Comparison of ENCODE assay signal across 2 cellular contexts in the genomic region with DNA sequence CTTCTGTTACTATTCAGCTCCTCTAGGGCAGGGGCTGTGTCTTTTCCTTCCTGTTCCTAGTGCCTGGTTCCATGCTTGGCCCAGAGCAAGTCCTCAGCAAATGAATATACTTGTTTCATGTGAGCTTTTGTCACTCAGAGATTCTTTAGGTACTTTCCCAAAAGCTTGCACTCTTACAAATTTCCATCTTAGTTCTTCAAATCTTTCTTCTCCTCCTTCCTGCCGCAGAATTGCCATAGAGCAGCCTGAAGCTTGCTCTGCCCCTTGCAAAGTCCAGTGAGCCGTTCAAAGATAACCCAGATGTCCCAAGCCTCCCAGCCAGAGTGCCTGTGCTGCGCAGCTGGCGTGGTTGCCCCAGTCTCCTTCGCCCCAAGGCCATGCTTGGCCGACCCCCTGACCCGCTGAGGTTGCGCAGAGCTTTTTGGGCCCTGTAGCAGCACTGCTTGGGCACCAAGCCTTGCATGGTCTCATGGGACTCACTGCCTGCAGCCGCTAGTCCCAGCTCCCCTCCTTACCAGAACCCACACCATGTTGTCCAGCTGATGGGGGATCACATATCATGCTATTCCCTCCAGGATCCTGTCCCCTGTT.
TF ChIP-seq lines count a peak whose summit lies in the region.

No MANE protein-coding gene starts in this region.

TF ChIP-seq in SK-N-SH, 30 proteins besides CTCF, POLR2A, EP300 and RAD21 (continued from another document):
- TF ChIP-seq TAF1 (IDR thresholded peaks at IDR 0.05; ENCODE audit: borderline replicate concordance, low read depth, low read length) = no peak
- TF ChIP-seq POLR2AphosphoS5 (IDR thresholded peaks at IDR 0.05; ENCODE audit: low read depth, low read length) = no peak
- no peak for TF ChIP-seq YY1 (IDR thresholded peaks at IDR 0.05; ENCODE audit: low read depth)
- TF ChIP-seq EZH2phosphoT487 (IDR thresholded peaks at IDR 0.05; ENCODE audit: borderline replicate concordance, low read depth) = no peak
- TF ChIP-seq, protein P1, sequence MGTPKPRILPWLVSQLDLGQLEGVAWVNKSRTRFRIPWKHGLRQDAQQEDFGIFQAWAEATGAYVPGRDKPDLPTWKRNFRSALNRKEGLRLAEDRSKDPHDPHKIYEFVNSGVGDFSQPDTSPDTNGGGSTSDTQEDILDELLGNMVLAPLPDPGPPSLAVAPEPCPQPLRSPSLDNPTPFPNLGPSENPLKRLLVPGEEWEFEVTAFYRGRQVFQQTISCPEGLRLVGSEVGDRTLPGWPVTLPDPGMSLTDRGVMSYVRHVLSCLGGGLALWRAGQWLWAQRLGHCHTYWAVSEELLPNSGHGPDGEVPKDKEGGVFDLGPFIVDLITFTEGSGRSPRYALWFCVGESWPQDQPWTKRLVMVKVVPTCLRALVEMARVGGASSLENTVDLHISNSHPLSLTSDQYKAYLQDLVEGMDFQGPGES (IDR thresholded peaks at IDR 0.05; ENCODE audit: low read depth, low read length) = no peak
- TF ChIP-seq, protein P2, sequence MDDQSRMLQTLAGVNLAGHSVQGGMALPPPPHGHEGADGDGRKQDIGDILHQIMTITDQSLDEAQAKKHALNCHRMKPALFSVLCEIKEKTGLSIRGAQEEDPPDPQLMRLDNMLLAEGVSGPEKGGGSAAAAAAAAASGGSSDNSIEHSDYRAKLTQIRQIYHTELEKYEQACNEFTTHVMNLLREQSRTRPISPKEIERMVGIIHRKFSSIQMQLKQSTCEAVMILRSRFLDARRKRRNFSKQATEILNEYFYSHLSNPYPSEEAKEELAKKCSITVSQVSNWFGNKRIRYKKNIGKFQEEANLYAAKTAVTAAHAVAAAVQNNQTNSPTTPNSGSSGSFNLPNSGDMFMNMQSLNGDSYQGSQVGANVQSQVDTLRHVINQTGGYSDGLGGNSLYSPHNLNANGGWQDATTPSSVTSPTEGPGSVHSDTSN (IDR thresholded peaks at IDR 0.05) = no peak
- no peak for TF ChIP-seq CHD2 (IDR thresholded peaks at IDR 0.05; ENCODE audit: low read length, partially characterized antibody)
- no peak for TF ChIP-seq RFX5 (IDR thresholded peaks at IDR 0.05; ENCODE audit: low read length)
- TF ChIP-seq, protein P3, sequence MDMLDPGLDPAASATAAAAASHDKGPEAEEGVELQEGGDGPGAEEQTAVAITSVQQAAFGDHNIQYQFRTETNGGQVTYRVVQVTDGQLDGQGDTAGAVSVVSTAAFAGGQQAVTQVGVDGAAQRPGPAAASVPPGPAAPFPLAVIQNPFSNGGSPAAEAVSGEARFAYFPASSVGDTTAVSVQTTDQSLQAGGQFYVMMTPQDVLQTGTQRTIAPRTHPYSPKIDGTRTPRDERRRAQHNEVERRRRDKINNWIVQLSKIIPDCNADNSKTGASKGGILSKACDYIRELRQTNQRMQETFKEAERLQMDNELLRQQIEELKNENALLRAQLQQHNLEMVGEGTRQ (IDR thresholded peaks at IDR 0.05; ENCODE audit: borderline replicate concordance, low read depth, low read length) = no peak
- TF ChIP-seq RCOR1 (IDR thresholded peaks at IDR 0.05; ENCODE audit: low read length) = no peak

TF ChIP-seq in SK-N-SH treated with all-trans-retinoic acid at 6 μM for 48 hours, 23 proteins besides CTCF, POLR2A, EP300 and RAD21:
- TF ChIP-seq, protein P4, sequence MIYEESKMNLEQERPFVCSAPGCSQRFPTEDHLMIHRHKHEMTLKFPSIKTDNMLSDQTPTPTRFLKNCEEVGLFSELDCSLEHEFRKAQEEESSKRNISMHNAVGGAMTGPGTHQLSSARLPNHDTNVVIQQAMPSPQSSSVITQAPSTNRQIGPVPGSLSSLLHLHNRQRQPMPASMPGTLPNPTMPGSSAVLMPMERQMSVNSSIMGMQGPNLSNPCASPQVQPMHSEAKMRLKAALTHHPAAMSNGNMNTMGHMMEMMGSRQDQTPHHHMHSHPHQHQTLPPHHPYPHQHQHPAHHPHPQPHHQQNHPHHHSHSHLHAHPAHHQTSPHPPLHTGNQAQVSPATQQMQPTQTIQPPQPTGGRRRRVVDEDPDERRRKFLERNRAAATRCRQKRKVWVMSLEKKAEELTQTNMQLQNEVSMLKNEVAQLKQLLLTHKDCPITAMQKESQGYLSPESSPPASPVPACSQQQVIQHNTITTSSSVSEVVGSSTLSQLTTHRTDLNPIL (CRISPR knock-in tag; IDR thresholded peaks at IDR 0.05; ENCODE audit: low read depth) = no peak
- no peak for TF ChIP-seq SNAI2 (CRISPR knock-in tag; IDR thresholded peaks at IDR 0.05)
- TF ChIP-seq, protein P5, sequence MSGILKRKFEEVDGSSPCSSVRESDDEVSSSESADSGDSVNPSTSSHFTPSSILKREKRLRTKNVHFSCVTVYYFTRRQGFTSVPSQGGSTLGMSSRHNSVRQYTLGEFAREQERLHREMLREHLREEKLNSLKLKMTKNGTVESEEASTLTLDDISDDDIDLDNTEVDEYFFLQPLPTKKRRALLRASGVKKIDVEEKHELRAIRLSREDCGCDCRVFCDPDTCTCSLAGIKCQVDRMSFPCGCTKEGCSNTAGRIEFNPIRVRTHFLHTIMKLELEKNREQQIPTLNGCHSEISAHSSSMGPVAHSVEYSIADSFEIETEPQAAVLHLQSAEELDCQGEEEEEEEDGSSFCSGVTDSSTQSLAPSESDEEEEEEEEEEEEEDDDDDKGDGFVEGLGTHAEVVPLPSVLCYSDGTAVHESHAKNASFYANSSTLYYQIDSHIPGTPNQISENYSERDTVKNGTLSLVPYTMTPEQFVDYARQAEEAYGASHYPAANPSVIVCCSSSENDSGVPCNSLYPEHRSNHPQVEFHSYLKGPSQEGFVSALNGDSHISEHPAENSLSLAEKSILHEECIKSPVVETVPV (CRISPR knock-in tag; IDR thresholded peaks at IDR 0.05) = no peak
- TF ChIP-seq GLIS3 (CRISPR knock-in tag; IDR thresholded peaks at IDR 0.05) = no peak
- no peak for TF ChIP-seq TCF4 (CRISPR knock-in tag; IDR thresholded peaks at IDR 0.05; ENCODE audit: borderline replicate concordance)
- no peak for TF ChIP-seq ZC3H10 (CRISPR knock-in tag; IDR thresholded peaks at IDR 0.05)
- TF ChIP-seq, protein P6, sequence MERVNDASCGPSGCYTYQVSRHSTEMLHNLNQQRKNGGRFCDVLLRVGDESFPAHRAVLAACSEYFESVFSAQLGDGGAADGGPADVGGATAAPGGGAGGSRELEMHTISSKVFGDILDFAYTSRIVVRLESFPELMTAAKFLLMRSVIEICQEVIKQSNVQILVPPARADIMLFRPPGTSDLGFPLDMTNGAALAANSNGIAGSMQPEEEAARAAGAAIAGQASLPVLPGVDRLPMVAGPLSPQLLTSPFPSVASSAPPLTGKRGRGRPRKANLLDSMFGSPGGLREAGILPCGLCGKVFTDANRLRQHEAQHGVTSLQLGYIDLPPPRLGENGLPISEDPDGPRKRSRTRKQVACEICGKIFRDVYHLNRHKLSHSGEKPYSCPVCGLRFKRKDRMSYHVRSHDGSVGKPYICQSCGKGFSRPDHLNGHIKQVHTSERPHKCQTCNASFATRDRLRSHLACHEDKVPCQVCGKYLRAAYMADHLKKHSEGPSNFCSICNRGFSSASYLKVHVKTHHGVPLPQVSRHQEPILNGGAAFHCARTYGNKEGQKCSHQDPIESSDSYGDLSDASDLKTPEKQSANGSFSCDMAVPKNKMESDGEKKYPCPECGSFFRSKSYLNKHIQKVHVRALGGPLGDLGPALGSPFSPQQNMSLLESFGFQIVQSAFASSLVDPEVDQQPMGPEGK (CRISPR knock-in tag; IDR thresholded peaks at IDR 0.05; ENCODE audit: borderline replicate concordance) = no peak
- TF ChIP-seq BACH2 (CRISPR knock-in tag; IDR thresholded peaks at IDR 0.05; ENCODE audit: borderline replicate concordance) = no peak
- TF ChIP-seq, protein P7, sequence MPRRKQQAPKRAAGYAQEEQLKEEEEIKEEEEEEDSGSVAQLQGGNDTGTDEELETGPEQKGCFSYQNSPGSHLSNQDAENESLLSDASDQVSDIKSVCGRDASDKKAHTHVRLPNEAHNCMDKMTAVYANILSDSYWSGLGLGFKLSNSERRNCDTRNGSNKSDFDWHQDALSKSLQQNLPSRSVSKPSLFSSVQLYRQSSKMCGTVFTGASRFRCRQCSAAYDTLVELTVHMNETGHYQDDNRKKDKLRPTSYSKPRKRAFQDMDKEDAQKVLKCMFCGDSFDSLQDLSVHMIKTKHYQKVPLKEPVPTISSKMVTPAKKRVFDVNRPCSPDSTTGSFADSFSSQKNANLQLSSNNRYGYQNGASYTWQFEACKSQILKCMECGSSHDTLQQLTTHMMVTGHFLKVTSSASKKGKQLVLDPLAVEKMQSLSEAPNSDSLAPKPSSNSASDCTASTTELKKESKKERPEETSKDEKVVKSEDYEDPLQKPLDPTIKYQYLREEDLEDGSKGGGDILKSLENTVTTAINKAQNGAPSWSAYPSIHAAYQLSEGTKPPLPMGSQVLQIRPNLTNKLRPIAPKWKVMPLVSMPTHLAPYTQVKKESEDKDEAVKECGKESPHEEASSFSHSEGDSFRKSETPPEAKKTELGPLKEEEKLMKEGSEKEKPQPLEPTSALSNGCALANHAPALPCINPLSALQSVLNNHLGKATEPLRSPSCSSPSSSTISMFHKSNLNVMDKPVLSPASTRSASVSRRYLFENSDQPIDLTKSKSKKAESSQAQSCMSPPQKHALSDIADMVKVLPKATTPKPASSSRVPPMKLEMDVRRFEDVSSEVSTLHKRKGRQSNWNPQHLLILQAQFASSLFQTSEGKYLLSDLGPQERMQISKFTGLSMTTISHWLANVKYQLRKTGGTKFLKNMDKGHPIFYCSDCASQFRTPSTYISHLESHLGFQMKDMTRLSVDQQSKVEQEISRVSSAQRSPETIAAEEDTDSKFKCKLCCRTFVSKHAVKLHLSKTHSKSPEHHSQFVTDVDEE (CRISPR knock-in tag; IDR thresholded peaks at IDR 0.05) = no peak
- TF ChIP-seq TOX (CRISPR knock-in tag; IDR thresholded peaks at IDR 0.05; ENCODE audit: borderline replicate concordance) = no peak
- no peak for TF ChIP-seq ISL1 (CRISPR knock-in tag; IDR thresholded peaks at IDR 0.05)
